In genomic region chr2:6408057-6408456, GRCh38 we compare ENCODE assay signal across 9 cellular contexts.
"Had no signal": no experiment of that assay in that cellular context is flagged by ENCODE, and none has a peak within 500 bp of the region (broad histone marks: within the 10 kb centered on the region; RNA-seq: fewer than 3 reads in every experiment).

No MANE protein-coding gene starts in this region.

- DNase-seq: H9, HCEC 1CT, HFFc6, KG1 had no signal

- FAIRE-seq: H1, H54 had no signal

- H2AFZ ChIP-seq: GM23338 had no signal

- H3K27ac Mint-ChIP-seq: GM23338, H9, HFFc6, IgD-negative memory B cell had no signal

- H3K36me3 Mint-ChIP-seq: IgD-negative memory B cell had no signal

- H3K4me2 ChIP-seq: GM23338 had no signal

- H3K9me3 Mint-ChIP-seq: H9 had no signal

- H3K4me1 Mint-ChIP-seq: GM23338, H9, IgD-negative memory B cell had no signal

- H3K27me3 Mint-ChIP-seq: IgD-negative memory B cell had no signal

- ATAC-seq: GM23338 had no signal

- H3K4me3 Mint-ChIP-seq: GM23338, H9, HFFc6, IgD-negative memory B cell had no signal

- H3K4me3 ChIP-seq: GM23338 had no signal

- H3K27ac ChIP-seq: HL-60 had no signal
